Comparison of ENCODE assay signal across 34 cellular contexts in the genomic region with DNA sequence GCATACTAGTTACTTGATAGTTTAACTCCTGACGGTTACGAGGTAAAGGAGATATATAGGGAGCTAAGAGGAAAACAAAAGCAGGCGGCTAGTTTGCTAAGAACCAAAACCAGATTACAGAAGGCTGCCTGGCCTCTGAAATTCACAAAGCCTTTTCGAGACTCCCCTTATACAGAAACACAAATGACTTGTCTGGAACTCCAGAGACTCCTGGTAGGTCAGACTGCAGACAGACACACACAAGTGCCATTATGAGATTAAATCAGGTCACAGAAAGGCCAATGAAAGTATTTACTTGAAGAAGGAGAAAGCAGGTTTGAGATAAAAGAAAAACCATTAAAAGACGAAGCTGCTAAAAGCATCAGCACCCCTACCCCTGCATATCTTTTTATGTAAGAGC.
"Had no signal": no experiment of that assay in that cellular context is flagged by ENCODE, and none has a peak within 500 bp of the region (broad histone marks: within the 10 kb centered on the region; RNA-seq: fewer than 3 reads in every experiment).

No MANE protein-coding gene starts in this region.

- H3K9me3 ChIP-seq: adrenal gland, Peyer's patch, SJSA1 had no signal

- H3K36me3 ChIP-seq: SJSA1 had no signal

- DNase-seq: activated CD4-positive, alpha-beta T cell treated with anti-CD3 and anti-CD28 coated beads for 1 hour; activated CD4-positive, alpha-beta T cell treated with anti-CD3 and anti-CD28 coated beads, Interleukin-2, amount 10 ng/mL, durations not matched to agents 7 days and 5 days; activated CD4-positive, alpha-beta T cell treated with anti-CD3 and anti-CD28 coated beads, Interleukin-2, amount 50 U/mL, for 48 hours; activated CD4-positive, CD25-positive, alpha-beta regulatory T cell; activated CD8-positive, alpha-beta memory T cell treated with anti-CD3 and anti-CD28 coated beads, Interleukin-2, amount 50 U/mL, for 4 hours; activated CD8-positive, alpha-beta T cell treated with anti-CD3 and anti-CD28 coated beads, Interleukin-2, amount 10 ng/mL, durations not matched to agents 7 days and 5 days; activated gamma-delta T cell treated with Interleukin-2 at 50 U/mL for 16 hours; activated naive CD4-positive, alpha-beta T cell treated with anti-CD3 and anti-CD28 coated beads for 36 hours; activated T-cell treated with anti-CD3 and anti-CD28 coated beads for 4 hours; activated T-cell treated with anti-CD3 and anti-CD28 coated beads, Interleukin-2, amount 50 U/mL, for 4 hours; adrenal gland; central memory CD4-positive, alpha-beta T cell; NCI-H1092 treated with DMSO at 0.1 percent for 48 hours; NCI-H1417; NCI-H146; NCI-H187; NCI-H2029 treated with DMSO at 0.1 percent for 48 hours; NCI-H2107; NCI-H2171; NCI-H226; NCI-H446 treated with DMSO at 0.1 percent for 48 hours; NCI-H524; NCI-H69; NK-92 treated with Interleukin-12 subunit alpha and Interleukin-12 subunit beta, amount 100 ng/mL, for 24 hours; PC-3; Peyer's patch; RPMI8226; SHP77 treated with DMSO at 0.1 percent for 48 hours; T1000; WERI-Rb-1 had no signal

- H3K4me3 ChIP-seq: adrenal gland, Peyer's patch, SJSA1 had no signal

- H3K27me3 ChIP-seq: adrenal gland, Peyer's patch, SJSA1 had no signal

- H3K4me1 Mint-ChIP-seq: activated CD4-positive, alpha-beta T cell treated with anti-CD3 and anti-CD28 coated beads, Interleukin-2, amount 10 ng/mL, durations not matched to agents 7 days and 5 days had no signal

- H3K4me1 ChIP-seq: Peyer's patch, SJSA1 had no signal

- H3K27ac Mint-ChIP-seq: activated CD4-positive, alpha-beta T cell treated with anti-CD3 and anti-CD28 coated beads, Interleukin-2, amount 10 ng/mL, durations not matched to agents 7 days and 5 days; activated CD8-positive, alpha-beta T cell treated with anti-CD3 and anti-CD28 coated beads, Interleukin-2, amount 10 ng/mL, durations not matched to agents 7 days and 5 days; activated naive CD4-positive, alpha-beta T cell treated with anti-CD3 and anti-CD28 coated beads for 36 hours; activated naive CD4-positive, alpha-beta T cell treated with anti-CD3 and anti-CD28 coated beads, Interleukin-2, amount 50 U/mL, for 72 hours; activated T-helper 1 cell treated with anti-CD3 and anti-CD28 coated beads, Interleukin-12 subunit alpha, Interleukin-12 subunit beta, Interleukin-2, Interleukin-4 antibody, amounts not matched to agents 30 ng/mL and 10 ng/mL and 1 ng/mL, durations not matched to agents 14 hours and 24 hours and 36 hours; brain had no signal

- H3K4me3 Mint-ChIP-seq: activated CD4-positive, alpha-beta T cell treated with anti-CD3 and anti-CD28 coated beads, Interleukin-2, amount 10 ng/mL, durations not matched to agents 7 days and 5 days; activated CD8-positive, alpha-beta T cell treated with anti-CD3 and anti-CD28 coated beads, Interleukin-2, amount 10 ng/mL, durations not matched to agents 7 days and 5 days; activated naive CD4-positive, alpha-beta T cell treated with anti-CD3 and anti-CD28 coated beads for 36 hours; activated T-cell treated with anti-CD3 and anti-CD28 coated beads, Interleukin-2, amount 50 U/mL, for 4 hours; activated T-helper 1 cell treated with anti-CD3 and anti-CD28 coated beads, Interleukin-12 subunit alpha, Interleukin-12 subunit beta, Interleukin-2, Interleukin-4 antibody, amounts not matched to agents 30 ng/mL and 10 ng/mL and 1 ng/mL, durations not matched to agents 14 hours and 24 hours and 36 hours; brain had no signal

- ATAC-seq: activated CD8-positive, alpha-beta T cell treated with anti-CD3 and anti-CD28 coated beads, Interleukin-2, amount 10 ng/mL, durations not matched to agents 7 days and 5 days; activated naive CD4-positive, alpha-beta T cell treated with anti-CD3 and anti-CD28 coated beads, Interleukin-2, amount 50 U/mL, for 72 hours; activated T-cell treated with anti-CD3 and anti-CD28 coated beads, Interleukin-2, amount 50 U/mL, for 4 hours; PC-3 had no signal

- H3K27ac ChIP-seq: adrenal gland, Peyer's patch, SJSA1, WERI-Rb-1 had no signal

- H3K9me3 Mint-ChIP-seq: activated CD4-positive, alpha-beta T cell treated with anti-CD3 and anti-CD28 coated beads, Interleukin-2, amount 10 ng/mL, durations not matched to agents 7 days and 5 days; activated naive CD4-positive, alpha-beta T cell treated with anti-CD3 and anti-CD28 coated beads for 36 hours; activated naive CD4-positive, alpha-beta T cell treated with anti-CD3 and anti-CD28 coated beads, Interleukin-2, amount 50 U/mL, for 72 hours; activated T-cell treated with anti-CD3 and anti-CD28 coated beads, Interleukin-2, amount 50 U/mL, for 4 hours; activated T-helper 1 cell treated with anti-CD3 and anti-CD28 coated beads, Interleukin-12 subunit alpha, Interleukin-12 subunit beta, Interleukin-2, Interleukin-4 antibody, amounts not matched to agents 30 ng/mL and 10 ng/mL and 1 ng/mL, durations not matched to agents 14 hours and 24 hours and 36 hours had no signal

- H3K27me3 Mint-ChIP-seq: brain had no signal
